8 cellular contexts compared by ENCODE assay signal in genomic region chr2:54589340-54590215, GRCh38.
DNase-seq lines count a peak whose midpoint lies in the region; ATAC-seq and TF ChIP-seq lines count a peak whose summit lies in the region.

No MANE protein-coding gene starts in this region.

- H3K4me1 ChIP-seq in CD8-positive, alpha-beta T cell (ENCODE audit: insufficient read depth, low read length): peaks cover 88% of the 10 kb centered on the region
- H3K4me1 ChIP-seq in OCI-LY7 (ENCODE audit: insufficient read depth, low read length, poor library complexity, severe bottlenecking): peaks cover 83% of the 10 kb centered on the region

- intact Hi-C loops in CD8-positive, alpha-beta T cell (cut with DNase I, micrococcal nuclease): loop anchor here in 1 of 2 experiments (1.0 kb wide), 3 partner anchors 9 to 17 kb away; no protein-coding TSS in a partner anchor
- intact Hi-C loops in OCI-LY7 (cut with micrococcal nuclease; ENCODE audit: unreplicated experiment): no loop called here

- peak overlapping the region; percentile 65 for H3K4me2 ChIP-seq in OCI-LY7 (ENCODE audit: low read length)

- peaks cover 90% of the 10 kb centered on the region for H3K79me2 ChIP-seq in OCI-LY7 (ENCODE audit: insufficient read depth, low read depth, low read length)

- peak overlapping the region; percentile 72 for H3K4me3 Mint-ChIP-seq in CD8-positive, alpha-beta T cell

- no peaks in the 10 kb centered on the region for H3K9me2 ChIP-seq in OCI-LY7 (ENCODE audit: insufficient read depth, low read length)

- TF ChIP-seq CTCF in CD8-positive, alpha-beta T cell (IDR thresholded peaks at IDR 0.05): no peak
- no peak for TF ChIP-seq CTCF in OCI-LY7 (conservative IDR thresholded peaks at IDR 0.05; ENCODE audit: low read length)

- peak overlapping the region; percentile 46 for H3K4me3 ChIP-seq in CD8-positive, alpha-beta T cell (ENCODE audit: low read depth, low read length)
- peak overlapping the region; percentile 21 for H3K4me3 ChIP-seq in OCI-LY7 (ENCODE audit: low read depth, low read length, poor library complexity, severe bottlenecking)
- no peak overlapping the region for H3K4me3 ChIP-seq in skin epidermis

- H3K4me1 Mint-ChIP-seq in CD8-positive, alpha-beta T cell (ENCODE audit: low read depth): peaks cover 96% of the 10 kb centered on the region

- H3K36me3 ChIP-seq in CD8-positive, alpha-beta T cell (ENCODE audit: insufficient read depth, low read length): no peaks in the 10 kb centered on the region
- H3K36me3 ChIP-seq in OCI-LY7 (ENCODE audit: insufficient read depth, low read length): no peaks in the 10 kb centered on the region

- CTCF ChIA-PET in CD8-positive, alpha-beta T cell (lab: Charles Lee): interaction anchor here (0.6 to 1.3 kb wide), 4 partner anchors 10 to 659 kb away, joined by 3 to 4 read pairs (median 3); no protein-coding TSS in a partner anchor
- CTCF ChIA-PET in OCI-LY7 (lab: Charles Lee; ENCODE audit: unreplicated experiment) (no interaction called here), HEK293T (lab: Yijun Ruan, JAX) (no interaction called here)

- POLR2A ChIA-PET in CD8-positive, alpha-beta T cell (lab: Charles Lee): interaction anchor here (0.6 to 5.3 kb wide), 8 partner anchors 9 to 30 kb away, joined by 3 to 34 read pairs (median 6); no protein-coding TSS in a partner anchor
- POLR2A ChIA-PET in OCI-LY7 (lab: Charles Lee): interaction anchor here (0.9 to 3.4 kb wide), 2 partner anchors 9 to 30 kb away, joined by 4 to 26 read pairs; no protein-coding TSS in a partner anchor
- POLR2A ChIA-PET in HEK293T (lab: Yijun Ruan, JAX): no interaction called here

- ATAC-seq in CD8-positive, alpha-beta T cell: peak; percentile 59
- ATAC-seq in GM21390 (IDR thresholded peaks at IDR 0.05; ENCODE audit: unreplicated experiment): peak; percentile 41

- no peak overlapping the region; the same call in 1 of the 2 replicates for H2AFZ ChIP-seq in OCI-LY7 (ENCODE audit: low read length)

- H3K27ac Mint-ChIP-seq in CD8-positive, alpha-beta T cell: peak overlapping the region; percentile 92

- peaks cover 9% of the 10 kb centered on the region for H3K36me3 Mint-ChIP-seq in CD8-positive, alpha-beta T cell

- no peaks in the 10 kb centered on the region for H3K9me3 ChIP-seq in CD8-positive, alpha-beta T cell (ENCODE audit: low read length)
- H3K9me3 ChIP-seq in OCI-LY7 (ENCODE audit: low read length): no peaks in the 10 kb centered on the region

- peak overlapping the region; percentile 60 for H3K27ac ChIP-seq in CD8-positive, alpha-beta T cell (ENCODE audit: low read depth, low read length)
- peak overlapping the region; percentile 56 for H3K27ac ChIP-seq in OCI-LY7 (ENCODE audit: low read depth, low read length, poor library complexity, severe bottlenecking)
- peak overlapping the region in 12 of 21 experiments; percentile 3 to 69 (median 39) for H3K27ac ChIP-seq in skin epidermis

- peak in 3 of 7 experiments; percentile 48 to 57 (median 48) for DNase-seq in CD8-positive, alpha-beta T cell
- DNase-seq in OCI-LY7 (ENCODE audit: low spot score): peak; percentile 50
- DNase-seq in erythroblast (lab: John Stamatoyannopoulos, UW): peak; percentile 65 to 80
- DNase-seq in HK-2 (ENCODE audit: unreplicated experiment): no peak
- DNase-seq in HEK293T (ENCODE audit: extremely low spot score): no peak
- no peak for DNase-seq in midbrain (lab: John Stamatoyannopoulos, UW)

- TF ChIP-seq POLR2A in erythroblast (IDR thresholded peaks at IDR 0.05; ENCODE audit: low read length): no peak

- BruUV-seq in OCI-LY7 (replicated peaks; lab: Mats Ljungman, UMichigan): no TSS peak

- H3K27me3 ChIP-seq in CD8-positive, alpha-beta T cell (ENCODE audit: insufficient read depth, low read length): no peaks in the 10 kb centered on the region

- no peaks in the 10 kb centered on the region for H3K9me3 Mint-ChIP-seq in CD8-positive, alpha-beta T cell

- H3K27me3 Mint-ChIP-seq in CD8-positive, alpha-beta T cell (ENCODE audit: low read depth): no peaks in the 10 kb centered on the region

- H4K20me1 ChIP-seq in OCI-LY7 (ENCODE audit: insufficient read depth, low read length): peaks cover 3% of the 10 kb centered on the region; the same call in 1 of the 2 replicates

TF ChIP-seq in HEK293T, 16 proteins besides CTCF, POLR2A, EP300 and RAD21:
- TF ChIP-seq SUZ12 (IDR thresholded peaks at IDR 0.05): no peak
- no peak for TF ChIP-seq TARDBP (IDR thresholded peaks at IDR 0.05)
- TF ChIP-seq PKNOX1 (IDR thresholded peaks at IDR 0.05): no peak
- TF ChIP-seq FOXM1 (IDR thresholded peaks at IDR 0.05; ENCODE audit: borderline replicate concordance): no peak
- no peak for TF ChIP-seq LEF1 (IDR thresholded peaks at IDR 0.05; ENCODE audit: borderline replicate concordance)
- TF ChIP-seq ELF4 (IDR thresholded peaks at IDR 0.05): no peak
- TF ChIP-seq NFRKB (IDR thresholded peaks at IDR 0.05): no peak
- TF ChIP-seq FOXK2 (IDR thresholded peaks at IDR 0.05): no peak
- TF ChIP-seq ZNF384 (IDR thresholded peaks at IDR 0.05): no peak
- no peak for TF ChIP-seq FOXA1 (IDR thresholded peaks at IDR 0.05)
- TF ChIP-seq HDGF (IDR thresholded peaks at IDR 0.05; ENCODE audit: borderline replicate concordance): no peak
- TF ChIP-seq SP1 (IDR thresholded peaks at IDR 0.05): no peak
- TF ChIP-seq ARNT (IDR thresholded peaks at IDR 0.05): no peak
- TF ChIP-seq L3MBTL2 (conservative IDR thresholded peaks at IDR 0.05): no peak

Comparison
In these comparisons a context has a peak if more than half of its experiments do, and no peak if none do; other contexts are left out.
1. DNase-seq: peak in OCI-LY7 (single experiment) and erythroblast (2 of 2); none in HK-2 (single experiment), HEK293T (single experiment) and midbrain (single experiment).
2. H3K4me3 ChIP-seq: peak in CD8-positive, alpha-beta T cell (single experiment) and OCI-LY7 (single experiment); none in skin epidermis (0 of 7).
3. Peak in every context shown above with its lines, with median percentiles within 50 percentile points of each other: H3K27ac ChIP-seq.